8 cellular contexts compared by ENCODE assay signal in the genomic region with DNA sequence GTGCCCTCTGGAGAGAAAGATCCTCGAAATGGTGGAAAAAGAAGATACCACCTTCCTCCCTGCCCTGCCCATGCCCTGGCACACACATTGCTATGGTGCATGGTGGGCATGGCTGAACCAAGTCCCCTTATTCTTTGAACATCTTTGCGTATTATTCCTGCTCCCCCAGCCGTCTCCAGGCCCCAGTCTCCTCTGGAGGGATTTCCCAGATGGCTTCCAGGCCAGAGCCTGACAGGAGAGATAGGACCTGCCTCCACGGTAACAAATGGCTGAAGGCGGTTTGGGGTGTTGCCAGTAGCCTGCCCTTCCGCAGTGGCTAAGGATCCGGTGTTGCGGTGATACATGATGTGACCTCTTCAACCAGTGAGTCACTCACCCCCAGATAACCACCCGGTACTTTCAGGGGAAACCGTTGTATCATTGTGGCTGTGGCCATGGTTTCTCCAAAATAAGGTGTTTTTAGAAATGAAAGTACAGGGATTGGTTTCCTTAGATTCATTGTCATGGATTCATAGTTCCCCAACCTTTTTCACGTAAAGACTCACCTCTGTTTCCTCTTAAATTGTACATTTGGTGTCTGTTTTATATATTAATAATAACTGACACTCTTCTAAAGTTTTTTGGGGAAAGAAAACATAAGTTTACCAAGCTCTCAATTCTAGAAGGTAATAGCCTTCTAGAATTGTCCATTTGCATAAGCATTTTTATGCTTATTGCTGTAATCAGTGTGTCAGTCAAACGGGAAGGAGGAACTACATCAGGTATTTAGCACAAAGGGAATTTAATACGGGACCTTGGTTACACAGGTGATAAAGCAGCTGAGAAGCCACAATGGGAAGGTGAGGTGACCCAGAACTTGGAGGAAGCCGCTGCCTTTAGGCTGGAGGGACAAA. TPM values are rescaled to one million over a fixed set of nuclear protein-coding genes. Genes with fewer than 3 reads are reported as not detected.
A peak's percentile ranks its signal among the peaks of the same experiment; 100 is the strongest.
DNase-seq lines count a peak whose midpoint lies in the region; ATAC-seq and TF ChIP-seq lines count a peak whose summit lies in the region.

No MANE protein-coding gene starts in this region.

- H3K4me1 Mint-ChIP-seq in activated CD8-positive, alpha-beta T cell treated with anti-CD3 and anti-CD28 coated beads, Interleukin-2, amount 10 ng/mL, durations not matched to agents 7 days and 5 days (ENCODE audit: low read depth): peaks cover 100% of the 10 kb centered on the region

- DNase-seq in NCI-H2196 treated with DMSO at 0.1 percent for 48 hours (lab: John Stamatoyannopoulos, UW; ENCODE audit: unreplicated experiment) (peak; percentile 15), fibroblast of pulmonary artery (ENCODE audit: low read depth) (peak; percentile 91), retinal pigment epithelial cell (ENCODE audit: low read depth) (peak; percentile 79), G401 (ENCODE audit: low spot score) (no peak), head of caudate nucleus (no peak)
- peak; percentile 88 for DNase-seq in activated CD8-positive, alpha-beta T cell treated with anti-CD3 and anti-CD28 coated beads, Interleukin-2, amount 10 ng/mL, durations not matched to agents 7 days and 5 days

- peak overlapping the region; percentile 5 for H3K4me3 ChIP-seq in GM12875 (ENCODE audit: low read depth, low read length)
- no peak overlapping the region for H3K4me3 ChIP-seq in fibroblast of pulmonary artery (replicated peaks; ENCODE audit: low read depth, low read length)
- no peak overlapping the region for H3K4me3 ChIP-seq in retinal pigment epithelial cell (ENCODE audit: low read length)

- H3K4me3 Mint-ChIP-seq in activated CD8-positive, alpha-beta T cell treated with anti-CD3 and anti-CD28 coated beads, Interleukin-2, amount 10 ng/mL, durations not matched to agents 7 days and 5 days: peak overlapping the region; percentile 54

- peak overlapping the region; percentile 68 for H3K27ac Mint-ChIP-seq in activated CD8-positive, alpha-beta T cell treated with anti-CD3 and anti-CD28 coated beads, Interleukin-2, amount 10 ng/mL, durations not matched to agents 7 days and 5 days

- intact Hi-C loops in head of caudate nucleus (cut with DNase I): no loop called here

- H3K27me3 Mint-ChIP-seq in activated CD8-positive, alpha-beta T cell treated with anti-CD3 and anti-CD28 coated beads, Interleukin-2, amount 10 ng/mL, durations not matched to agents 7 days and 5 days (ENCODE audit: low read depth): peaks cover 2% of the 10 kb centered on the region

- CTCF ChIA-PET in activated CD8-positive, alpha-beta T cell treated with anti-CD3 and anti-CD28 coated beads, Interleukin-2, amount 10 ng/mL, durations not matched to agents 7 days and 5 days (lab: Charles Lee): interaction anchor here (0.6 to 2.1 kb wide), 5 partner anchors 10 to 30 kb away, joined by 3 to 8 read pairs (median 3); a partner anchor contains a TSS

- H3K9me3 Mint-ChIP-seq in activated CD8-positive, alpha-beta T cell treated with anti-CD3 and anti-CD28 coated beads, Interleukin-2, amount 10 ng/mL, durations not matched to agents 7 days and 5 days (ENCODE audit: insufficient read depth): no peaks in the 10 kb centered on the region

- peak; percentile 65 for ATAC-seq in HG02571 (IDR thresholded peaks at IDR 0.05; ENCODE audit: unreplicated experiment)
- peak; percentile 88 for ATAC-seq in activated CD8-positive, alpha-beta T cell treated with anti-CD3 and anti-CD28 coated beads, Interleukin-2, amount 10 ng/mL, durations not matched to agents 7 days and 5 days

- TF ChIP-seq CTCF in GM12875 (IDR thresholded peaks at IDR 0.05; ENCODE audit: borderline replicate concordance, insufficient read depth, low read depth, low read length) (no peak), fibroblast of pulmonary artery (IDR thresholded peaks at IDR 0.05; ENCODE audit: low read length, missing control alignments) (no peak), retinal pigment epithelial cell (conservative IDR thresholded peaks at IDR 0.05; ENCODE audit: low read depth, low read length) (no peak)

- in situ Hi-C loops in G401 (cut with HindIII; ENCODE audit: low sequenced_read_pairs): no loop called here

- POLR2A ChIA-PET in activated CD8-positive, alpha-beta T cell treated with anti-CD3 and anti-CD28 coated beads, Interleukin-2, amount 10 ng/mL, durations not matched to agents 7 days and 5 days (lab: Charles Lee): interaction anchor here (0.8 to 4.3 kb wide), 5 partner anchors 10 to 43 kb away, joined by 3 to 37 read pairs (median 3); a partner anchor contains a TSS

- H3K36me3 Mint-ChIP-seq in activated CD8-positive, alpha-beta T cell treated with anti-CD3 and anti-CD28 coated beads, Interleukin-2, amount 10 ng/mL, durations not matched to agents 7 days and 5 days (ENCODE audit: low read depth): peaks cover 56% of the 10 kb centered on the region

RNA-seq across cellular contexts. Expression of a gene that starts 25.9 kb away (rescaled TPM):
- total RNA-seq in activated CD8-positive, alpha-beta T cell treated with anti-CD3 and anti-CD28 coated beads, Interleukin-2, amount 10 ng/mL, durations not matched to agents 7 days and 5 days: 10 to 100 TPM; 26.8 to 27.1 TPM
- total RNA-seq in G401 (2014; rRNA removed; shearing (Covaris generic)): 11.1 and 21.9 TPM in 2 replicates

Comparison
In these comparisons a context has a peak if more than half of its experiments do, and no peak if none do; other contexts are left out.
1. DNase-seq: peak in NCI-H2196 treated with DMSO at 0.1 percent for 48 hours (single experiment), activated CD8-positive, alpha-beta T cell treated with anti-CD3 and anti-CD28 coated beads, Interleukin-2, amount 10 ng/mL, durations not matched to agents 7 days and 5 days (single experiment), fibroblast of pulmonary artery (single experiment) and retinal pigment epithelial cell (single experiment); none in G401 (single experiment) and head of caudate nucleus (0 of 42).